Comparison of ENCODE assay signal across 36 cellular contexts in genomic region chr9:112445196-112445595, GRCh38.
"Had no signal": no experiment of that assay in that cellular context is flagged by ENCODE, and none has a peak within 500 bp of the region (broad histone marks: within the 10 kb centered on the region; RNA-seq: fewer than 3 reads in every experiment).

No MANE protein-coding gene starts in this region.

- H3K79me2 ChIP-seq: parathyroid adenoma had no signal

- H3K27ac ChIP-seq: cardiac muscle cell, colonic mucosa, epithelial cell of prostate, esophagus squamous epithelium, parathyroid adenoma, psoas muscle, sigmoid colon, stomach, thyroid gland, upper lobe of left lung, VCaP had no signal

- DNase-seq: activated CD4-positive, alpha-beta memory T cell treated with anti-CD3 and anti-CD28 coated beads, Interleukin-2, amount 10 ng/mL, durations not matched to agents 7 days and 5 days; activated CD4-positive, alpha-beta T cell treated with anti-CD3 and anti-CD28 coated beads, Interleukin-2, amount 10 ng/mL, durations not matched to agents 24 days and 14 days; activated CD4-positive, CD25-positive, alpha-beta regulatory T cell treated with anti-CD3 and anti-CD28 coated beads, Interleukin-2, amount 50 U/mL, for 72 hours; activated CD8-positive, alpha-beta memory T cell treated with anti-CD3 and anti-CD28 coated beads, Interleukin-2, amount 50 U/mL, for 48 hours; activated gamma-delta T cell; activated naive CD4-positive, alpha-beta T cell treated with anti-CD3 and anti-CD28 coated beads, Interleukin-2, amount 10 ng/mL, durations not matched to agents 7 days and 5 days; activated naive CD8-positive, alpha-beta T cell treated with anti-CD3 and anti-CD28 coated beads, Interleukin-2, amount 10 ng/mL, durations not matched to agents 7 days and 5 days; activated T-cell treated with anti-CD3 and anti-CD28 coated beads, Interleukin-2, amount 50 U/mL, for 24 hours; cerebellar nuclear complex; colonic mucosa; effector CD8-positive, alpha-beta T cell; esophagus squamous epithelium; foreskin melanocyte; glutamatergic neuron; left cardiac atrium; left ventricle myocardium superior; naive thymus-derived CD4-positive, alpha-beta T cell; occipital lobe; psoas muscle; sigmoid colon; small intestine; stimulated activated CD4-positive, alpha-beta T cell treated with anti-CD3 and anti-CD28 coated beads, Interleukin-4, amount 100 ng/mL, for 24 hours; stomach; thyroid gland; upper lobe of left lung had no signal

- H3K9me3 Mint-ChIP-seq: activated CD4-positive, alpha-beta memory T cell treated with anti-CD3 and anti-CD28 coated beads, Interleukin-2, amount 10 ng/mL, durations not matched to agents 7 days and 5 days; activated CD4-positive, alpha-beta T cell treated with anti-CD3 and anti-CD28 coated beads, Interleukin-2, amount 10 ng/mL, durations not matched to agents 24 days and 14 days; activated naive CD4-positive, alpha-beta T cell treated with anti-CD3 and anti-CD28 coated beads, Interleukin-2, amount 10 ng/mL, durations not matched to agents 7 days and 5 days; activated naive CD8-positive, alpha-beta T cell treated with anti-CD3 and anti-CD28 coated beads, Interleukin-2, amount 10 ng/mL, durations not matched to agents 7 days and 5 days; activated T-cell treated with anti-CD3 and anti-CD28 coated beads, Interleukin-2, amount 50 U/mL, for 24 hours; brain; naive thymus-derived CD4-positive, alpha-beta T cell; neural crest cell; stimulated activated effector memory CD8-positive, alpha-beta T cell treated with anti-CD3 and anti-CD28 coated beads, Interleukin-12 subunit alpha, Interleukin-12 subunit beta, amount 100 ng/mL, for 72 hours had no signal

- H3K9me3 ChIP-seq: ascending aorta, colonic mucosa, esophagus squamous epithelium, psoas muscle, sigmoid colon, stomach, thyroid gland, upper lobe of left lung had no signal

- H3K27me3 Mint-ChIP-seq: activated CD4-positive, alpha-beta memory T cell treated with anti-CD3 and anti-CD28 coated beads, Interleukin-2, amount 10 ng/mL, durations not matched to agents 7 days and 5 days; activated CD4-positive, alpha-beta T cell treated with anti-CD3 and anti-CD28 coated beads, Interleukin-2, amount 10 ng/mL, durations not matched to agents 24 days and 14 days; activated naive CD4-positive, alpha-beta T cell treated with anti-CD3 and anti-CD28 coated beads, Interleukin-2, amount 10 ng/mL, durations not matched to agents 7 days and 5 days; activated naive CD8-positive, alpha-beta T cell treated with anti-CD3 and anti-CD28 coated beads, Interleukin-2, amount 10 ng/mL, durations not matched to agents 7 days and 5 days; activated T-cell treated with anti-CD3 and anti-CD28 coated beads, Interleukin-2, amount 50 U/mL, for 24 hours; brain; naive thymus-derived CD4-positive, alpha-beta T cell had no signal

- H3K9ac ChIP-seq: parathyroid adenoma had no signal

- H3K27ac Mint-ChIP-seq: activated CD4-positive, alpha-beta memory T cell treated with anti-CD3 and anti-CD28 coated beads, Interleukin-2, amount 10 ng/mL, durations not matched to agents 7 days and 5 days; activated CD4-positive, alpha-beta T cell treated with anti-CD3 and anti-CD28 coated beads, Interleukin-2, amount 10 ng/mL, durations not matched to agents 24 days and 14 days; activated naive CD4-positive, alpha-beta T cell treated with anti-CD3 and anti-CD28 coated beads, Interleukin-2, amount 10 ng/mL, durations not matched to agents 7 days and 5 days; activated naive CD8-positive, alpha-beta T cell treated with anti-CD3 and anti-CD28 coated beads, Interleukin-2, amount 10 ng/mL, durations not matched to agents 7 days and 5 days; activated T-cell treated with anti-CD3 and anti-CD28 coated beads, Interleukin-2, amount 50 U/mL, for 24 hours; brain; naive thymus-derived CD4-positive, alpha-beta T cell; stimulated activated effector memory CD8-positive, alpha-beta T cell treated with anti-CD3 and anti-CD28 coated beads, Interleukin-12 subunit alpha, Interleukin-12 subunit beta, amount 100 ng/mL, for 72 hours had no signal

- H3K36me3 ChIP-seq: ascending aorta, colonic mucosa, thyroid gland had no signal

- FAIRE-seq: endometrium, keratinocyte, small intestine, TTC549 had no signal

- H3K4me1 Mint-ChIP-seq: activated CD4-positive, alpha-beta T cell treated with anti-CD3 and anti-CD28 coated beads, Interleukin-2, amount 10 ng/mL, durations not matched to agents 24 days and 14 days; activated naive CD4-positive, alpha-beta T cell treated with anti-CD3 and anti-CD28 coated beads, Interleukin-2, amount 10 ng/mL, durations not matched to agents 7 days and 5 days; neural crest cell; stimulated activated effector memory CD8-positive, alpha-beta T cell treated with anti-CD3 and anti-CD28 coated beads, Interleukin-12 subunit alpha, Interleukin-12 subunit beta, amount 100 ng/mL, for 72 hours had no signal

- H3K4me3 Mint-ChIP-seq: activated CD4-positive, alpha-beta memory T cell treated with anti-CD3 and anti-CD28 coated beads, Interleukin-2, amount 10 ng/mL, durations not matched to agents 7 days and 5 days; activated CD4-positive, alpha-beta T cell treated with anti-CD3 and anti-CD28 coated beads, Interleukin-2, amount 10 ng/mL, durations not matched to agents 24 days and 14 days; activated naive CD4-positive, alpha-beta T cell treated with anti-CD3 and anti-CD28 coated beads, Interleukin-2, amount 10 ng/mL, durations not matched to agents 7 days and 5 days; activated naive CD8-positive, alpha-beta T cell treated with anti-CD3 and anti-CD28 coated beads, Interleukin-2, amount 10 ng/mL, durations not matched to agents 7 days and 5 days; activated T-cell treated with anti-CD3 and anti-CD28 coated beads, Interleukin-2, amount 50 U/mL, for 24 hours; brain; naive thymus-derived CD4-positive, alpha-beta T cell; neural crest cell; stimulated activated effector memory CD8-positive, alpha-beta T cell treated with anti-CD3 and anti-CD28 coated beads, Interleukin-12 subunit alpha, Interleukin-12 subunit beta, amount 100 ng/mL, for 72 hours had no signal

- H3K27me3 ChIP-seq: ascending aorta, cardiac muscle cell, colonic mucosa, esophagus squamous epithelium, sigmoid colon, stomach, thyroid gland, upper lobe of left lung had no signal

- H3K4me1 ChIP-seq: colonic mucosa, parathyroid adenoma, thyroid gland, upper lobe of left lung had no signal

- ATAC-seq: left cardiac atrium; left ventricle myocardium superior; naive thymus-derived CD4-positive, alpha-beta T cell; psoas muscle; stimulated activated effector memory CD8-positive, alpha-beta T cell treated with anti-CD3 and anti-CD28 coated beads, Interleukin-12 subunit alpha, Interleukin-12 subunit beta, amount 100 ng/mL, for 72 hours had no signal

- H2AFZ ChIP-seq: parathyroid adenoma had no signal

- H3K4me3 ChIP-seq: ascending aorta, cardiac muscle cell, colonic mucosa, esophagus squamous epithelium, psoas muscle, sigmoid colon, stomach, thyroid gland, upper lobe of left lung had no signal
